In the genomic region with DNA sequence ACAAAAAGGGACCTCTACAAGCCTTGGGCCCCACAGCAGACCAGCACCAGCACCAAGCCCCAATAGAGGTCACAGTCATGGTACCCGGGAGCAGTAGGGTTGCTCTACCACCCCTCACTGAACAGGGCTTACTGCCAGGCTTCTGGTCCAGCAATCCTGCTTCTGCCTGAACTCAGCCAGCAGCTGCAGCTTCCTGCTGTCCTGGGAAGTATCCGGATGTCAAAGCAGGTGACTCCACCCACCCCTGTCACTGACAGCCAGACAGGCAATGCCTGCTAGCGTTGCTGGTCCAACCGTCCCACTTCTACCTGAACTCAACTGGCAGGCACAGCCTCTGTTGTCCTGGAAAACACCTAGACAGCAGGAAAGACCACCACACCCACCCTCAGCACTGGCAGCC, we compare ENCODE assay signal across 24 cellular contexts. TPM values are rescaled to one million over a fixed set of nuclear protein-coding genes. Genes with fewer than 3 reads are reported as not detected.
DNase-seq lines count a peak whose midpoint lies in the region; ATAC-seq, FAIRE-seq and TF ChIP-seq lines count a peak whose summit lies in the region.
"Had no signal": no experiment of that assay in that cellular context is flagged by ENCODE, and none has a peak within 500 bp of the region (broad histone marks: within the 10 kb centered on the region; RNA-seq: fewer than 3 reads in every experiment).

No MANE protein-coding gene starts in this region.

- H2BK12ac ChIP-seq in neuronal stem cell (ENCODE audit: low read length), result no peak overlapping the region

- H3K4me2 ChIP-seq in HepG2 (ENCODE audit: low read depth, low read length) (no peak overlapping the region), neuronal stem cell (ENCODE audit: insufficient read depth, low read length, poor library complexity, severe bottlenecking) (no peak overlapping the region)
- H3K4me2 ChIP-seq: A549 had no signal

- H3K4ac ChIP-seq in neuronal stem cell (ENCODE audit: low read length), result no peak overlapping the region

- no peak overlapping the region for H3K23ac ChIP-seq in neuronal stem cell (ENCODE audit: low read depth, low read length, poor library complexity)

- H4K20me1 ChIP-seq in HepG2 (ENCODE audit: insufficient read depth, low read length), result no peaks in the 10 kb centered on the region

- TF ChIP-seq POLR2A in HepG2 (IDR thresholded peaks at IDR 0.05; ENCODE audit: insufficient read depth in 1 of 2, low read depth in 2 of 2, low read length in 2 of 2) (no peak), right lobe of liver (IDR thresholded peaks at IDR 0.05) (no peak)

- TF ChIP-seq CTCF in HepG2 (CRISPR knock-in tag; IDR thresholded peaks at IDR 0.05) (no peak), right lobe of liver (IDR thresholded peaks at IDR 0.05) (no peak), WTC11 (IDR thresholded peaks at IDR 0.05) (no peak)

- peak overlapping the region; percentile 9 for H3K14ac ChIP-seq in neuronal stem cell (ENCODE audit: low read length)

- H3K27ac ChIP-seq in HepG2 (ENCODE audit: extremely low read length, insufficient read depth, low read length), result no peak overlapping the region
- no peak overlapping the region for H3K27ac ChIP-seq in right lobe of liver
- no peak overlapping the region for H3K27ac ChIP-seq in neuronal stem cell (replicated peaks; ENCODE audit: low read length)
- H3K27ac ChIP-seq: 22Rv1, A549, C4-2B, HL-60 had no signal

- no peak overlapping the region for H3K18ac ChIP-seq in neuronal stem cell (ENCODE audit: low read length)

- TF ChIP-seq RAD21 in HepG2 (CRISPR knock-in tag; IDR thresholded peaks at IDR 0.05), result no peak

- 26% methylated on average over 3 of the region's 4 CpGs for WGBS in HepG2 (ENCODE audit: low lambda C conversion rate)
- WGBS in right lobe of liver (ENCODE audit: insufficient coverage, low coverage, low lambda C conversion rate, missing lambda C conversion rate), result no CpG with 5 or more reads among the region's 4 CpGs
- no CpG with 5 or more reads among the region's 4 CpGs for WGBS in neuronal stem cell (ENCODE audit: extremely low coverage in 2 of 2, insufficient read length in 2 of 2, insufficient replicate concordance in 1 of 2), 2 donors

- peaks cover 2% of the 10 kb centered on the region; the same call in 1 of the 2 replicates for H3K36me3 Mint-ChIP-seq in WTC11
- H3K36me3 Mint-ChIP-seq: CD4-positive, alpha-beta memory T cell had no signal

- peaks cover 7% of the 10 kb centered on the region for H3K9me3 Mint-ChIP-seq in WTC11

- TF ChIP-seq EP300 in HepG2 (IDR thresholded peaks at IDR 0.05; ENCODE audit: low read depth in 2 of 2, low read length in 2 of 2) (no peak), HepG2 (CRISPR knock-in tag; IDR thresholded peaks at IDR 0.05; ENCODE audit: borderline replicate concordance) (no peak)

- no peak overlapping the region for H2AK5ac ChIP-seq in neuronal stem cell (ENCODE audit: low read depth, low read length)

- H3K4me1 ChIP-seq in HepG2 (ENCODE audit: insufficient read depth, low read length), result no peaks in the 10 kb centered on the region
- no peaks in the 10 kb centered on the region for H3K4me1 ChIP-seq in right lobe of liver
- peaks cover 0 to 5% of the 10 kb centered on the region in 2 donors for H3K4me1 ChIP-seq in neuronal stem cell (ENCODE audit: control insufficient read depth in 2 of 2, insufficient read depth in 1 of 2, low read depth in 1 of 2, low read length in 2 of 2)
- H3K4me1 ChIP-seq: A549 had no signal

- H3K4me3 Mint-ChIP-seq in WTC11, result no peak overlapping the region
- H3K4me3 Mint-ChIP-seq: CD4-positive, alpha-beta memory T cell; HFFc6 had no signal

- POLR2A ChIA-PET in HepG2 (lab: Yijun Ruan, JAX) (no interaction called here), WTC11 (lab: Charles Lee) (no interaction called here)

- H3K4me3 ChIP-seq in HepG2 (replicated peaks in 1 of 3; ENCODE audit: insufficient read depth in 1 of 3, low read depth in 2 of 3, low read length in 3 of 3) (no peak overlapping the region), right lobe of liver (no peak overlapping the region), neuronal stem cell (ENCODE audit: low read length in 2 of 2) (peak overlapping the region in 1 of 2 donors; percentile 46)
- H3K4me3 ChIP-seq: A549 had no signal

- CTCF ChIA-PET in HepG2 (lab: Yijun Ruan, JAX; ENCODE audit: low intra/inter-chr PET ratio, low total read pairs), result no interaction called here
- CTCF ChIA-PET in WTC11 (lab: Charles Lee), result interaction anchor here (1.0 kb wide), 1 partner anchor 358 kb away, joined by 4 read pairs; no protein-coding TSS in a partner anchor

- intact Hi-C loops in HepG2 (cut with micrococcal nuclease; ENCODE audit: unreplicated experiment) (no loop called here), right lobe of liver (cut with DNase I) (no loop called here)

- H3K9me3 ChIP-seq in HepG2 (ENCODE audit: low read length) (peaks cover under 1% of the 10 kb centered on the region; the same call in 1 of the 2 replicates), right lobe of liver (no peaks in the 10 kb centered on the region), neuronal stem cell (replicated peaks in 1 of 2; ENCODE audit: control insufficient read depth in 2 of 2, insufficient read depth in 1 of 2, low read depth in 1 of 2, low read length in 2 of 2) (no peaks in the 10 kb centered on the region)

- no peak for DNase-seq in HepG2 (ENCODE audit: low spot score)
- DNase-seq in right lobe of liver, result no peak
- no peak for DNase-seq in WTC11 (ENCODE audit: low spot score)
- peak; percentile 70 for DNase-seq in islet precursor cell
- no peak for DNase-seq in neuronal stem cell (ENCODE audit: low spot score)
- DNase-seq in occipital lobe (lab: John Stamatoyannopoulos, UW), result no peak
- DNase-seq in DMS79 treated with DMSO at 0.1 percent for 48 hours (lab: John Stamatoyannopoulos, UW), result no peak
- DNase-seq in NCI-H1092 treated with DMSO at 0.1 percent for 48 hours (lab: John Stamatoyannopoulos, UW), result no peak
- DNase-seq: AML-193; CD4-positive, alpha-beta memory T cell; DMS153; DMS79; GF-D8; HFFc6; IMR-90 had no signal

- no TSS peak for BruUV-seq in HepG2 (replicated peaks; lab: Mats Ljungman, UMichigan)

- 0 out of 2 replicates have a peak, but pooled peaks cover 2% of the 10 kb centered on the region for H3K4me1 Mint-ChIP-seq in WTC11
- H3K4me1 Mint-ChIP-seq: CD4-positive, alpha-beta memory T cell had no signal

- no peak overlapping the region for H4K8ac ChIP-seq in neuronal stem cell (ENCODE audit: low read depth, low read length)

- H4K91ac ChIP-seq in neuronal stem cell (ENCODE audit: low read depth, low read length, poor library complexity), result no peak overlapping the region

- H3K27me3 Mint-ChIP-seq in WTC11 (ENCODE audit: low read depth), result no peaks in the 10 kb centered on the region
- H3K27me3 Mint-ChIP-seq: CD4-positive, alpha-beta memory T cell had no signal

- H2AFZ ChIP-seq in HepG2 (ENCODE audit: low read length), result no peak overlapping the region
- no peak overlapping the region for H2AFZ ChIP-seq in neuronal stem cell (ENCODE audit: low read length)

- no peaks in the 10 kb centered on the region for H3K79me2 ChIP-seq in HepG2 (ENCODE audit: insufficient read depth, low read length)

- ATAC-seq in HepG2 (no peak; the same call in 2 of the 3 replicates), right lobe of liver (no peak), WTC11 (peak; percentile 55)
- ATAC-seq: A549, HCT116 had no signal

- no peak for FAIRE-seq in HepG2 (lab: Jason Lieb, UNC)
- FAIRE-seq: A549, GM19239, H54 had no signal

- H3K9ac ChIP-seq in HepG2 (ENCODE audit: insufficient read depth, low read depth, low read length) (no peak overlapping the region), neuronal stem cell (ENCODE audit: low read depth, low read length, poor library complexity) (no peak overlapping the region)

- H3K36me3 ChIP-seq in HepG2 (replicated peaks in 1 of 2; ENCODE audit: control insufficient read depth in 1 of 2, insufficient read depth in 2 of 2, low read length in 2 of 2), result no peaks in the 10 kb centered on the region
- no peaks in the 10 kb centered on the region for H3K36me3 ChIP-seq in right lobe of liver
- no peaks in the 10 kb centered on the region for H3K36me3 ChIP-seq in neuronal stem cell (replicated peaks in 1 of 2; ENCODE audit: control insufficient read depth in 2 of 2, insufficient read depth in 2 of 2, low read length in 2 of 2)

- H3K27ac Mint-ChIP-seq in WTC11, result no peak overlapping the region
- H3K27ac Mint-ChIP-seq: CD4-positive, alpha-beta memory T cell; HFFc6 had no signal

- in situ Hi-C loops in HepG2 (cut with HindIII; ENCODE audit: extremely low pct_ligation_motif_present, low pct_unique_long_range_greater_than_20kb), result no loop called here

- H2BK15ac ChIP-seq in neuronal stem cell (ENCODE audit: low read length), result no peak overlapping the region

- H3K79me1 ChIP-seq in neuronal stem cell (ENCODE audit: low read depth, low read length), result no peaks in the 10 kb centered on the region

- H3K27me3 ChIP-seq in HepG2 (ENCODE audit: control insufficient read depth in 1 of 2, insufficient read depth in 2 of 2, low read length in 2 of 2) (no peaks in the 10 kb centered on the region), right lobe of liver (no peaks in the 10 kb centered on the region), neuronal stem cell (ENCODE audit: control insufficient read depth in 3 of 3, insufficient read depth in 3 of 3, low read depth in 1 of 3, low read length in 3 of 3) (no peaks in the 10 kb centered on the region)

- H2BK120ac ChIP-seq in neuronal stem cell (ENCODE audit: low read depth, low read length), result no peak overlapping the region

- no peak overlapping the region for H2BK5ac ChIP-seq in neuronal stem cell (ENCODE audit: low read length)

RNA-seq across cellular contexts. Expression of gene PCSK2, which starts 47.0 kb away (rescaled TPM):
- total RNA-seq in HepG2 (2016; rRNA removed; fragmentation: Illumina TruSeq; extraction: Trizol) (not detected in 2 replicates), right lobe of liver (under 1 TPM in 2 of 6 experiments, not detected in 4; 0.04 to 0.13 TPM), WTC11 (2021) (0.74 to 1.1 TPM (median 0.98 TPM) in 3 replicates), occipital lobe (37.9 TPM)
- not detected in 2 replicates for total RNA-seq in HepG2 (2016; cell fraction: cytosol; rRNA removed; fragmentation: Illumina TruSeq; extraction: Trizol; ENCODE audit: low read depth)
- total RNA-seq in HepG2 (2016; cell fraction: insoluble cytoplasmic fraction; rRNA removed; fragmentation: Illumina TruSeq; extraction: Trizol), result not detected in 2 replicates
- not detected in 2 replicates for total RNA-seq in HepG2 (2016; cell fraction: membrane; rRNA removed; fragmentation: Illumina TruSeq; extraction: Trizol)
- not detected in 2 replicates for total RNA-seq in HepG2 (2016; cell fraction: nucleus; rRNA removed; fragmentation: Illumina TruSeq; extraction: Trizol)
- polyA plus RNA-seq in HepG2 (2011; rRNA removed), result not detected in 2 replicates
- polyA plus RNA-seq in HepG2 (2011; cell fraction: cytosol; rRNA removed), result not detected in 2 replicates
- not detected in 2 replicates for polyA plus RNA-seq in HepG2 (2011; cell fraction: nucleus; rRNA removed)
- polyA plus RNA-seq in HepG2 (2012), result not detected in 2 replicates
- polyA plus RNA-seq in HepG2 (2016; cell fraction: cytosol; fragmentation: Illumina TruSeq; extraction: Trizol; ENCODE audit: low read depth), result not detected in 2 replicates
- not detected in 2 replicates for polyA plus RNA-seq in HepG2 (2016; cell fraction: insoluble cytoplasmic fraction; fragmentation: Illumina TruSeq; extraction: Trizol; ENCODE audit: low read depth)
- polyA plus RNA-seq in HepG2 (2016; cell fraction: membrane; fragmentation: Illumina TruSeq; extraction: Trizol; ENCODE audit: low read depth), result not detected in 2 replicates
- not detected in 2 replicates for polyA plus RNA-seq in HepG2 (2016; cell fraction: nucleus; fragmentation: Illumina TruSeq; extraction: Trizol; ENCODE audit: insufficient read depth, low read depth)
- polyA minus RNA-seq in HepG2 (2011; rRNA and poly(A)+ RNA removed; ENCODE audit: low replicate concordance), result not detected in 2 replicates
- not detected in 2 replicates for polyA minus RNA-seq in HepG2 (2011; cell fraction: cytosol; rRNA and poly(A)+ RNA removed)
- not detected in 2 replicates for polyA minus RNA-seq in HepG2 (2011; cell fraction: nucleus; rRNA and poly(A)+ RNA removed)
- polyA plus RNA-seq in neuronal stem cell (2013, experiment 1 of 2), result 0.82 TPM
- 0.80 TPM for polyA plus RNA-seq in neuronal stem cell (2013, experiment 2 of 2)
- total RNA-seq: CD4-positive, alpha-beta memory T cell; HFFc6; HT1080; IMR-90 had no signal
- polyA plus RNA-seq: BJ; CD4-positive, alpha-beta memory T cell; IMR-90 had no signal

Comparison
In these comparisons a context has a peak if more than half of its experiments do, and no peak if none do; other contexts are left out.
1. RNA of gene PCSK2, which starts 47.0 kb away (total RNA-seq): 37.9 TPM in occipital lobe (single experiment); 0.74 to 1.1 TPM in WTC11, 0.04 to 0.13 TPM in right lobe of liver and not detected in HepG2; every median in the first group is over 10 times any median in the second.